2 cellular contexts compared by ENCODE assay signal in genomic region chr1:51858892-51859291, GRCh38.
TF ChIP-seq lines count a peak whose summit lies in the region.

No MANE protein-coding gene starts in this region.

TF ChIP-seq in GM23338, 12 proteins besides CTCF, POLR2A, EP300 and RAD21:
- TF ChIP-seq REST (IDR thresholded peaks at IDR 0.05; ENCODE audit: unreplicated experiment) (no peak), NANOG (IDR thresholded peaks at IDR 0.05; ENCODE audit: borderline replicate concordance) (no peak; the same call in 1 of the 2 replicates), CREB1 (CRISPR knock-in tag; IDR thresholded peaks at IDR 0.05; ENCODE audit: low read depth) (no peak), ZNF331 (CRISPR knock-in tag; IDR thresholded peaks at IDR 0.05; ENCODE audit: low read depth) (no peak), ZNF462 (CRISPR knock-in tag; IDR thresholded peaks at IDR 0.05) (no peak), POLR2AphosphoS5 (IDR thresholded peaks at IDR 0.05; ENCODE audit: low read depth) (no peak), JUNB (IDR thresholded peaks at IDR 0.05; ENCODE audit: unreplicated experiment) (no peak), EZH2 (IDR thresholded peaks at IDR 0.05; ENCODE audit: low read depth, unreplicated experiment) (no peak), EZH2phosphoT487 (IDR thresholded peaks at IDR 0.05; ENCODE audit: unreplicated experiment) (no peak), ZNF114 (CRISPR knock-in tag; IDR thresholded peaks at IDR 0.05) (no peak), STAT1 (IDR thresholded peaks at IDR 0.05; ENCODE audit: unreplicated experiment) (no peak)
- TF ChIP-seq, protein P1, sequence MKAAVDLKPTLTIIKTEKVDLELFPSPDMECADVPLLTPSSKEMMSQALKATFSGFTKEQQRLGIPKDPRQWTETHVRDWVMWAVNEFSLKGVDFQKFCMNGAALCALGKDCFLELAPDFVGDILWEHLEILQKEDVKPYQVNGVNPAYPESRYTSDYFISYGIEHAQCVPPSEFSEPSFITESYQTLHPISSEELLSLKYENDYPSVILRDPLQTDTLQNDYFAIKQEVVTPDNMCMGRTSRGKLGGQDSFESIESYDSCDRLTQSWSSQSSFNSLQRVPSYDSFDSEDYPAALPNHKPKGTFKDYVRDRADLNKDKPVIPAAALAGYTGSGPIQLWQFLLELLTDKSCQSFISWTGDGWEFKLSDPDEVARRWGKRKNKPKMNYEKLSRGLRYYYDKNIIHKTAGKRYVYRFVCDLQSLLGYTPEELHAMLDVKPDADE (IDR thresholded peaks at IDR 0.05), result no peak
TF ChIP-seq in GM23338: peak in this region for 0.

TF ChIP-seq in H1, 55 proteins besides CTCF, POLR2A, EP300 and RAD21:
- TF ChIP-seq EGR1 (IDR thresholded peaks at IDR 0.05; ENCODE audit: borderline replicate concordance, low read depth, low read length) (no peak), SAP30 (IDR thresholded peaks at IDR 0.05; ENCODE audit: insufficient read depth, insufficient replicate concordance, low read length) (no peak), KDM1A (IDR thresholded peaks at IDR 0.05; ENCODE audit: borderline replicate concordance, low read length) (no peak), JUND (IDR thresholded peaks at IDR 0.05; ENCODE audit: low read length) (no peak), CEBPB (IDR thresholded peaks at IDR 0.05; ENCODE audit: low read depth, low read length) (no peak), RNF2 (IDR thresholded peaks at IDR 0.05; ENCODE audit: borderline replicate concordance, low read depth, low read length, missing control alignments, poor library complexity, severe bottlenecking) (no peak), HDAC6 (IDR thresholded peaks at IDR 0.05; ENCODE audit: low read depth, low read length) (no peak), TAF1 (IDR thresholded peaks at IDR 0.05; ENCODE audit: low read depth, low read length) (no peak), CBX5 (IDR thresholded peaks at IDR 0.05; ENCODE audit: low read depth, low read length) (no peak), RBBP5 (IDR thresholded peaks at IDR 0.05; ENCODE audit: borderline replicate concordance, low read depth, low read length) (no peak), ZNF274 (IDR thresholded peaks at IDR 0.05; ENCODE audit: borderline replicate concordance, extremely low read depth, low read length) (no peak), POLR2AphosphoS5 (IDR thresholded peaks at IDR 0.05; ENCODE audit: low read depth, low read length) (no peak), MAFK (IDR thresholded peaks at IDR 0.05; ENCODE audit: low read depth, low read length) (peak; percentile 33; the same call in 1 of the 2 replicates), ASH2L (IDR thresholded peaks at IDR 0.05; ENCODE audit: low read length) (no peak)
- TF ChIP-seq, protein P2, sequence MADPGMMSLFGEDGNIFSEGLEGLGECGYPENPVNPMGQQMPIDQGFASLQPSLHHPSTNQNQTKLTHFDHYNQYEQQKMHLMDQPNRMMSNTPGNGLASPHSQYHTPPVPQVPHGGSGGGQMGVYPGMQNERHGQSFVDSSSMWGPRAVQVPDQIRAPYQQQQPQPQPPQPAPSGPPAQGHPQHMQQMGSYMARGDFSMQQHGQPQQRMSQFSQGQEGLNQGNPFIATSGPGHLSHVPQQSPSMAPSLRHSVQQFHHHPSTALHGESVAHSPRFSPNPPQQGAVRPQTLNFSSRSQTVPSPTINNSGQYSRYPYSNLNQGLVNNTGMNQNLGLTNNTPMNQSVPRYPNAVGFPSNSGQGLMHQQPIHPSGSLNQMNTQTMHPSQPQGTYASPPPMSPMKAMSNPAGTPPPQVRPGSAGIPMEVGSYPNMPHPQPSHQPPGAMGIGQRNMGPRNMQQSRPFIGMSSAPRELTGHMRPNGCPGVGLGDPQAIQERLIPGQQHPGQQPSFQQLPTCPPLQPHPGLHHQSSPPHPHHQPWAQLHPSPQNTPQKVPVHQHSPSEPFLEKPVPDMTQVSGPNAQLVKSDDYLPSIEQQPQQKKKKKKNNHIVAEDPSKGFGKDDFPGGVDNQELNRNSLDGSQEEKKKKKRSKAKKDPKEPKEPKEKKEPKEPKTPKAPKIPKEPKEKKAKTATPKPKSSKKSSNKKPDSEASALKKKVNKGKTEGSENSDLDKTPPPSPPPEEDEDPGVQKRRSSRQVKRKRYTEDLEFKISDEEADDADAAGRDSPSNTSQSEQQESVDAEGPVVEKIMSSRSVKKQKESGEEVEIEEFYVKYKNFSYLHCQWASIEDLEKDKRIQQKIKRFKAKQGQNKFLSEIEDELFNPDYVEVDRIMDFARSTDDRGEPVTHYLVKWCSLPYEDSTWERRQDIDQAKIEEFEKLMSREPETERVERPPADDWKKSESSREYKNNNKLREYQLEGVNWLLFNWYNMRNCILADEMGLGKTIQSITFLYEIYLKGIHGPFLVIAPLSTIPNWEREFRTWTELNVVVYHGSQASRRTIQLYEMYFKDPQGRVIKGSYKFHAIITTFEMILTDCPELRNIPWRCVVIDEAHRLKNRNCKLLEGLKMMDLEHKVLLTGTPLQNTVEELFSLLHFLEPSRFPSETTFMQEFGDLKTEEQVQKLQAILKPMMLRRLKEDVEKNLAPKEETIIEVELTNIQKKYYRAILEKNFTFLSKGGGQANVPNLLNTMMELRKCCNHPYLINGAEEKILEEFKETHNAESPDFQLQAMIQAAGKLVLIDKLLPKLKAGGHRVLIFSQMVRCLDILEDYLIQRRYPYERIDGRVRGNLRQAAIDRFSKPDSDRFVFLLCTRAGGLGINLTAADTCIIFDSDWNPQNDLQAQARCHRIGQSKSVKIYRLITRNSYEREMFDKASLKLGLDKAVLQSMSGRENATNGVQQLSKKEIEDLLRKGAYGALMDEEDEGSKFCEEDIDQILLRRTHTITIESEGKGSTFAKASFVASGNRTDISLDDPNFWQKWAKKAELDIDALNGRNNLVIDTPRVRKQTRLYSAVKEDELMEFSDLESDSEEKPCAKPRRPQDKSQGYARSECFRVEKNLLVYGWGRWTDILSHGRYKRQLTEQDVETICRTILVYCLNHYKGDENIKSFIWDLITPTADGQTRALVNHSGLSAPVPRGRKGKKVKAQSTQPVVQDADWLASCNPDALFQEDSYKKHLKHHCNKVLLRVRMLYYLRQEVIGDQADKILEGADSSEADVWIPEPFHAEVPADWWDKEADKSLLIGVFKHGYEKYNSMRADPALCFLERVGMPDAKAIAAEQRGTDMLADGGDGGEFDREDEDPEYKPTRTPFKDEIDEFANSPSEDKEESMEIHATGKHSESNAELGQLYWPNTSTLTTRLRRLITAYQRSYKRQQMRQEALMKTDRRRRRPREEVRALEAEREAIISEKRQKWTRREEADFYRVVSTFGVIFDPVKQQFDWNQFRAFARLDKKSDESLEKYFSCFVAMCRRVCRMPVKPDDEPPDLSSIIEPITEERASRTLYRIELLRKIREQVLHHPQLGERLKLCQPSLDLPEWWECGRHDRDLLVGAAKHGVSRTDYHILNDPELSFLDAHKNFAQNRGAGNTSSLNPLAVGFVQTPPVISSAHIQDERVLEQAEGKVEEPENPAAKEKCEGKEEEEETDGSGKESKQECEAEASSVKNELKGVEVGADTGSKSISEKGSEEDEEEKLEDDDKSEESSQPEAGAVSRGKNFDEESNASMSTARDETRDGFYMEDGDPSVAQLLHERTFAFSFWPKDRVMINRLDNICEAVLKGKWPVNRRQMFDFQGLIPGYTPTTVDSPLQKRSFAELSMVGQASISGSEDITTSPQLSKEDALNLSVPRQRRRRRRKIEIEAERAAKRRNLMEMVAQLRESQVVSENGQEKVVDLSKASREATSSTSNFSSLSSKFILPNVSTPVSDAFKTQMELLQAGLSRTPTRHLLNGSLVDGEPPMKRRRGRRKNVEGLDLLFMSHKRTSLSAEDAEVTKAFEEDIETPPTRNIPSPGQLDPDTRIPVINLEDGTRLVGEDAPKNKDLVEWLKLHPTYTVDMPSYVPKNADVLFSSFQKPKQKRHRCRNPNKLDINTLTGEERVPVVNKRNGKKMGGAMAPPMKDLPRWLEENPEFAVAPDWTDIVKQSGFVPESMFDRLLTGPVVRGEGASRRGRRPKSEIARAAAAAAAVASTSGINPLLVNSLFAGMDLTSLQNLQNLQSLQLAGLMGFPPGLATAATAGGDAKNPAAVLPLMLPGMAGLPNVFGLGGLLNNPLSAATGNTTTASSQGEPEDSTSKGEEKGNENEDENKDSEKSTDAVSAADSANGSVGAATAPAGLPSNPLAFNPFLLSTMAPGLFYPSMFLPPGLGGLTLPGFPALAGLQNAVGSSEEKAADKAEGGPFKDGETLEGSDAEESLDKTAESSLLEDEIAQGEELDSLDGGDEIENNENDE (IDR thresholded peaks at IDR 0.05; ENCODE audit: insufficient replicate concordance, low read length), result peak; percentile 99
TF ChIP-seq in H1: peak in this region for 2.
